Comparison of ENCODE assay signal across 12 cellular contexts in genomic region chr2:237982039-237982725, GRCh38.
"Had no signal": no experiment of that assay in that cellular context is flagged by ENCODE, and none has a peak within 500 bp of the region (broad histone marks: within the 10 kb centered on the region; RNA-seq: fewer than 3 reads in every experiment).

No MANE protein-coding gene starts in this region.

- H3K27me3 ChIP-seq: adrenal gland, colonic mucosa, gastrocnemius medialis, tibial artery had no signal

- H3K9me3 ChIP-seq: adrenal gland, colonic mucosa, gastrocnemius medialis, mucosa of descending colon, tibial artery had no signal

- H3K4me3 ChIP-seq: adrenal gland, colonic mucosa, gastrocnemius medialis, mucosa of descending colon, tibial artery had no signal

- ATAC-seq: gastrocnemius medialis; mucosa of descending colon; naive thymus-derived CD8-positive, alpha-beta T cell had no signal

- H3K27ac ChIP-seq: adrenal gland, colonic mucosa, gastrocnemius medialis, tibial artery had no signal

- DNase-seq: activated CD4-positive, alpha-beta memory T cell treated with anti-CD3 and anti-CD28 coated beads, Interleukin-2, amount 10 ng/mL, durations not matched to agents 7 days and 5 days; activated CD4-positive, alpha-beta T cell treated with anti-CD3 and anti-CD28 coated beads for 1 hour; activated gamma-delta T cell treated with Interleukin-2 at 50 U/mL for 16 hours; caudate nucleus; colonic mucosa; gastrocnemius medialis; mucosa of descending colon; naive thymus-derived CD8-positive, alpha-beta T cell; stimulated activated CD4-positive, alpha-beta T cell treated with anti-CD3 and anti-CD28 coated beads, Interleukin-4, amount 100 ng/mL, for 1 hour; T1000; tibial artery had no signal

- H3K36me3 ChIP-seq: adrenal gland, colonic mucosa, gastrocnemius medialis had no signal

- H3K4me1 ChIP-seq: colonic mucosa had no signal
